In genomic region chr2:150484461-150484931, GRCh38 we compare ENCODE assay signal across 8 cellular contexts. TPM values are rescaled to one million over a fixed set of nuclear protein-coding genes. Genes with fewer than 3 reads are reported as not detected.
DNase-seq lines count a peak whose midpoint lies in the region; ATAC-seq and TF ChIP-seq lines count a peak whose summit lies in the region.

No MANE protein-coding gene starts in this region.

- H3K27me3 ChIP-seq in endocrine pancreas (ENCODE audit: control insufficient read depth, insufficient read depth, low read length) (no peaks in the 10 kb centered on the region), mucosa of stomach (ENCODE audit: control insufficient read depth, insufficient read depth, low read length) (no peaks in the 10 kb centered on the region)

- H3K4me3 ChIP-seq in endocrine pancreas (ENCODE audit: control insufficient read depth, insufficient read depth, low read length) (peak overlapping the region; percentile 50), mucosa of stomach (ENCODE audit: low read length) (peak overlapping the region; percentile 78)

- no peaks in the 10 kb centered on the region for H3K4me1 ChIP-seq in endocrine pancreas (ENCODE audit: control insufficient read depth, insufficient read depth, low read length)
- H3K4me1 ChIP-seq in mucosa of stomach (ENCODE audit: control insufficient read depth, insufficient read depth, low read length): peaks cover 35% of the 10 kb centered on the region

- TF ChIP-seq CTCF in GM13977 (IDR thresholded peaks at IDR 0.05; ENCODE audit: extremely low read depth, insufficient read depth, missing control alignments): no peak

- in situ Hi-C loops in GM13977 (cut with MboI; ENCODE audit: low pct_unique_long_range_greater_than_20kb, low sequenced_read_pairs, unreplicated experiment): loop anchor here (25.0 kb wide), 1 partner anchor 897 kb away; the partner anchor contains the start of gene MMADHC

- H3K36me3 ChIP-seq in endocrine pancreas (ENCODE audit: control insufficient read depth, insufficient read depth, low read length): no peaks in the 10 kb centered on the region
- no peaks in the 10 kb centered on the region for H3K36me3 ChIP-seq in mucosa of stomach (ENCODE audit: control insufficient read depth, insufficient read depth, low read length)

- H3K9ac ChIP-seq in endocrine pancreas (ENCODE audit: control insufficient read depth, insufficient read depth, low read length) (no peak overlapping the region), mucosa of stomach (ENCODE audit: low read length) (peak overlapping the region; percentile 98)

- DNase-seq in left ventricle myocardium superior (peak; percentile 30), cardiac septum (ENCODE audit: low spot score) (no peak), GM13977 (ENCODE audit: low spot score) (no peak), activated gamma-delta T cell (lab: John Stamatoyannopoulos, UW) (no peak), AML-193 (lab: John Stamatoyannopoulos, UW) (no peak)

- ATAC-seq in left ventricle myocardium superior (no peak), HG03354 (IDR thresholded peaks at IDR 0.05; ENCODE audit: poor library complexity, severe bottlenecking, unreplicated experiment) (no peak)

- H3K9me3 ChIP-seq in endocrine pancreas (ENCODE audit: control insufficient read depth, low read length): no peaks in the 10 kb centered on the region
- H3K9me3 ChIP-seq in mucosa of stomach (ENCODE audit: control insufficient read depth, low read length): no peaks in the 10 kb centered on the region

- intact Hi-C loops in left ventricle myocardium superior (cut with micrococcal nuclease): no loop called here
- intact Hi-C loops in cardiac septum (cut with DNase I): no loop called here

RNA-seq across cellular contexts. Expression of gene RND3, which starts 3.0 kb away (rescaled TPM):
- total RNA-seq in left ventricle myocardium superior (25.1 TPM), cardiac septum (46.9 TPM)
